In the genomic region with DNA sequence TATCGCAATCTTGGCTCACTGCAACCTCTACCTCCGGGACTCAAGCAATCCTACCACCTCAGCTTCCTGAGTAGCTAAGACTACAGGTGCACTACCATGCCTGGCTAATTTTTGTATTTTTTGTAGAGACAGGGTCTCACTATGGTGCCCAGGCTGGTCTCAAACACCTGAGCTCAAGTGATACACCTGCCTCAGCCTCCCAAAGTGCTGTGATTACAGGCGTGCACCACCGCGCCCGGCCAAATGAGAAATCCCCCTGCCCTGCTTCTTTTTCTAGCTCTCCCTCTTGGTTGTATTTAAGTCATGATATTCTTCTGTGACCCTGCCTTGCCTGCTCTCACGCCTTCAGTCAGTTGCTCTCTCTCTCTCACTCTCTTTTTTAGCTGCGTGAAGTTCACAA, we compare ENCODE assay signal across 2 cellular contexts.
TF ChIP-seq lines count a peak whose summit lies in the region.

No MANE protein-coding gene starts in this region.

TF ChIP-seq in IMR-90, 13 proteins besides CTCF, POLR2A, EP300 and RAD21:
- TF ChIP-seq FOS (IDR thresholded peaks at IDR 0.05; ENCODE audit: low read depth, low read length), result no peak
- TF ChIP-seq MAZ (IDR thresholded peaks at IDR 0.05; ENCODE audit: borderline replicate concordance, low read depth, low read length), result no peak
- no peak for TF ChIP-seq CHD1 (IDR thresholded peaks at IDR 0.05; ENCODE audit: low read depth, low read length)
- no peak for TF ChIP-seq MXI1 (IDR thresholded peaks at IDR 0.05; ENCODE audit: borderline replicate concordance, low read depth, low read length)
- TF ChIP-seq USF2 (IDR thresholded peaks at IDR 0.05; ENCODE audit: low read depth, low read length), result no peak
- no peak for TF ChIP-seq BHLHE40 (IDR thresholded peaks at IDR 0.05; ENCODE audit: low read depth, low read length)
- no peak for TF ChIP-seq ELK1 (IDR thresholded peaks at IDR 0.05; ENCODE audit: borderline replicate concordance, low read depth, low read length)
- no peak for TF ChIP-seq MAFK (IDR thresholded peaks at IDR 0.05; ENCODE audit: low read depth, low read length)
- TF ChIP-seq RFX5 (IDR thresholded peaks at IDR 0.05; ENCODE audit: low read depth, low read length), result no peak
- no peak for TF ChIP-seq CEBPB (IDR thresholded peaks at IDR 0.05; ENCODE audit: low read depth, low read length)
- no peak for TF ChIP-seq NFE2L2 (IDR thresholded peaks at IDR 0.05; ENCODE audit: low read depth, low read length)
- no peak for TF ChIP-seq SMC3 (IDR thresholded peaks at IDR 0.05; ENCODE audit: low read depth, low read length)
- TF ChIP-seq RCOR1 (IDR thresholded peaks at IDR 0.05; ENCODE audit: insufficient replicate concordance, low read length), result no peak

TF ChIP-seq in liver, 16 proteins besides CTCF, POLR2A, EP300 and RAD21:
- TF ChIP-seq RXRA (IDR thresholded peaks at IDR 0.05) (no peak), HNF4G (IDR thresholded peaks at IDR 0.05) (no peak), EGR1 (IDR thresholded peaks at IDR 0.05; ENCODE audit: low read depth in 2 of 2) (no peak), ATF3 (IDR thresholded peaks at IDR 0.05) (no peak), SP1 (IDR thresholded peaks at IDR 0.05) (no peak), TAF1 (conservative IDR thresholded peaks at IDR 0.05) (no peak), GABPA (IDR thresholded peaks at IDR 0.05 in 1 of 2, conservative IDR thresholded peaks at IDR 0.05 in 1 of 2) (no peak), FOXA1 (IDR thresholded peaks at IDR 0.05) (no peak), HNF4A (conservative IDR thresholded peaks at IDR 0.05) (no peak)
